ENCODE assay signal across 30 cellular contexts in the genomic region with DNA sequence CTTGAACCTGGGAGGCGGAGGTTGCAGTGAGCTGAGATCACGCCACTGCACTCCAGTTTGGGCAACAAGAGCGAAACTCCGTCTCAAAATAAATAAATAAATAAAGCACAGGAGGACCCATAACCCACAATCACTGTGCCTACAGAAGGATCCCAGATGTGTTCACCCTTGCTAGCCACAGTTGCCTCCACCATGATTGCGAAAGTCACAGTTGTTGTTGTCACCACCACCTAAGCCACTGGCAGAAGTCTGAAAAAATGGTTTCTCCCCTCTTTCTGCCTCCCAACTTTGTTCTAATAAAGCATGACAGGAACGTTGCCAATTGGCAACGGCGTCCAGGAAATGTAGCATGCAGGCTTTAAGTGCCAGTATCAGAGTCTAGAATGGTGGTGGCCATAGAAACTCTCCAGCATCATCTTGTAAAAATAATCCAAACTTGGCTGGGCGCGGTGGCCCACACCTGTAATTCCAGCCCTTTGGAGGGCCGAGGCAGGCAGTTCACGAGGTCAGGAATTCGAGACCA. TPM values are rescaled to one million over a fixed set of nuclear protein-coding genes. Genes with fewer than 3 reads are reported as not detected.
DNase-seq lines count a peak whose midpoint lies in the region; ATAC-seq and TF ChIP-seq lines count a peak whose summit lies in the region.
"Had no signal": no experiment of that assay in that cellular context is flagged by ENCODE, and none has a peak within 500 bp of the region (broad histone marks: within the 10 kb centered on the region; RNA-seq: fewer than 3 reads in every experiment).

No MANE protein-coding gene starts in this region.

- H3K4me1 ChIP-seq in gastrocnemius medialis = peaks cover 21 to 28% of the 10 kb centered on the region in 2 donors
- H3K4me1 ChIP-seq: breast epithelium had no signal

- H3K36me3 ChIP-seq in gastrocnemius medialis = no peaks in the 10 kb centered on the region
- H3K36me3 ChIP-seq: breast epithelium, esophagus muscularis mucosa had no signal

- H3K4me3 ChIP-seq in NB4 (ENCODE audit: low read depth, low read length) (no peak overlapping the region), gastrocnemius medialis (no peak overlapping the region)
- H3K4me3 ChIP-seq: breast epithelium, esophagus muscularis mucosa, psoas muscle, skin epidermis had no signal

- H3K36me3 Mint-ChIP-seq in CD4-positive, alpha-beta T cell (ENCODE audit: low read depth) = peaks cover 3% of the 10 kb centered on the region
- H3K36me3 Mint-ChIP-seq: type B pancreatic cell had no signal

- H3K4me3 Mint-ChIP-seq in CD4-positive, alpha-beta T cell = peak overlapping the region; percentile 60
- H3K4me3 Mint-ChIP-seq: activated T-cell treated with anti-CD3 and anti-CD28 coated beads, Interleukin-2, amount 50 U/mL, for 24 hours; type B pancreatic cell had no signal

- no peaks in the 10 kb centered on the region for H3K9me3 Mint-ChIP-seq in CD4-positive, alpha-beta T cell
- H3K9me3 Mint-ChIP-seq: activated T-cell treated with anti-CD3 and anti-CD28 coated beads, Interleukin-2, amount 50 U/mL, for 24 hours; IgD-negative memory B cell; type B pancreatic cell had no signal

- DNase-seq in NCI-H1092 treated with DMSO at 0.1 percent for 48 hours (lab: John Stamatoyannopoulos, UW) = peak; percentile 3
- DNase-seq in NCI-H1092 (lab: John Stamatoyannopoulos, UW) = no peak
- DNase-seq in CD4-positive, alpha-beta T cell = no peak
- peak; percentile 72 for DNase-seq in NB4 (ENCODE audit: low read depth)
- DNase-seq in dermis microvascular lymphatic vessel endothelial cell (ENCODE audit: low read depth in 2 of 2) = peak; percentile 38 to 50
- no peak for DNase-seq in gastrocnemius medialis
- no peak for DNase-seq in stimulated activated CD4-positive, alpha-beta T cell treated with anti-CD3 and anti-CD28 coated beads, Interleukin-2, amount 100 ng/mL, for 24 hours
- no peak for DNase-seq in epidermal melanocyte (ENCODE audit: insufficient read length, low spot score)
- DNase-seq: activated CD4-positive, CD25-positive, alpha-beta regulatory T cell treated with anti-CD3 and anti-CD28 coated beads, Interleukin-2, amount 50 U/mL, for 72 hours; activated naive CD4-positive, alpha-beta T cell; activated T-cell treated with anti-CD3 and anti-CD28 coated beads, Interleukin-2, amount 50 U/mL, for 24 hours; DMS153; effector memory CD4-positive, alpha-beta T cell; islet precursor cell; NCI-H1694 treated with DMSO at 0.1 percent for 48 hours; NCI-H345; NCI-H774; psoas muscle; SHP77 treated with DMSO at 0.1 percent for 48 hours had no signal

- intact Hi-C loops in CD4-positive, alpha-beta T cell (cut with DNase I, micrococcal nuclease) = loop anchor here in 1 of 2 experiments (5.0 kb wide), 1 partner anchor 277 kb away; a partner anchor contains a TSS
- intact Hi-C loops in gastrocnemius medialis (cut with DNase I; ENCODE audit: low total_unique reads) = loop anchor here (5.0 kb wide), 1 partner anchor 37 kb away; no protein-coding TSS in a partner anchor

- CTCF ChIA-PET in CD4-positive, alpha-beta T cell (lab: Charles Lee) = no interaction called here

- H3K27me3 Mint-ChIP-seq in CD4-positive, alpha-beta T cell = no peaks in the 10 kb centered on the region
- H3K27me3 Mint-ChIP-seq: activated T-cell treated with anti-CD3 and anti-CD28 coated beads, Interleukin-2, amount 50 U/mL, for 24 hours; type B pancreatic cell had no signal

- H3K27ac ChIP-seq in CD4-positive, alpha-beta T cell (ENCODE audit: low read depth, low read length) = no peak overlapping the region
- H3K27ac ChIP-seq in gastrocnemius medialis = no peak overlapping the region
- H3K27ac ChIP-seq: 22Rv1, breast epithelium, esophagus muscularis mucosa, psoas muscle, skin epidermis had no signal

- no peak for ATAC-seq in CD4-positive, alpha-beta T cell (ENCODE audit: poor library complexity)
- no peak for ATAC-seq in gastrocnemius medialis
- ATAC-seq: psoas muscle had no signal

- no peaks in the 10 kb centered on the region for H3K9me3 ChIP-seq in CD4-positive, alpha-beta T cell (ENCODE audit: control insufficient read depth, low read length)
- no peaks in the 10 kb centered on the region for H3K9me3 ChIP-seq in gastrocnemius medialis
- H3K9me3 ChIP-seq: breast epithelium, psoas muscle had no signal

- no peak overlapping the region for H3K27ac Mint-ChIP-seq in CD4-positive, alpha-beta T cell
- H3K27ac Mint-ChIP-seq: activated T-cell treated with anti-CD3 and anti-CD28 coated beads, Interleukin-2, amount 50 U/mL, for 24 hours; type B pancreatic cell had no signal

- TF ChIP-seq CTCF in CD4-positive, alpha-beta T cell (IDR thresholded peaks at IDR 0.05) = no peak
- TF ChIP-seq CTCF in NB4 (IDR thresholded peaks at IDR 0.05; ENCODE audit: low read depth, low read length) (no peak), gastrocnemius medialis (IDR thresholded peaks at IDR 0.05 in 4 of 5, conservative IDR thresholded peaks at IDR 0.05 in 1 of 5) (no peak)

- POLR2A ChIA-PET in CD4-positive, alpha-beta T cell (lab: Charles Lee) = no interaction called here

- in situ Hi-C loops in gastrocnemius medialis (cut with MboI; ENCODE audit: low sequenced_read_pairs in 4 of 4) = loop anchor here in 2 of 4 donors (25.0 kb wide), 1 partner anchor 1563 kb away; no protein-coding TSS in a partner anchor

- peaks cover 23% of the 10 kb centered on the region for H3K4me1 Mint-ChIP-seq in CD4-positive, alpha-beta T cell (ENCODE audit: low read depth)

- H3K27me3 ChIP-seq in CD4-positive, alpha-beta T cell (ENCODE audit: control insufficient read depth, insufficient read depth, low read length) = no peaks in the 10 kb centered on the region
- H3K27me3 ChIP-seq in gastrocnemius medialis = no peaks in the 10 kb centered on the region
- H3K27me3 ChIP-seq: breast epithelium, esophagus muscularis mucosa had no signal

- TF ChIP-seq POLR2A in NB4 (IDR thresholded peaks at IDR 0.05; ENCODE audit: extremely low read depth, insufficient read length) (no peak), gastrocnemius medialis (IDR thresholded peaks at IDR 0.05) (no peak)

RNA-seq across cellular contexts. Expression of a gene that starts 2.2 kb away (rescaled TPM):
- total RNA-seq in CD4-positive, alpha-beta T cell = 10 to 100 TPM; 24.6 to 26.5 TPM
- total RNA-seq in dermis microvascular lymphatic vessel endothelial cell = 5.8 and 10.7 TPM in 2 replicates
- total RNA-seq in gastrocnemius medialis = 10 to 100 TPM; 52.5 to 61.7 (median 59.7) TPM

RNA-seq across cellular contexts. Expression of a gene that starts 22.0 kb away (rescaled TPM):
- not detected for total RNA-seq in CD4-positive, alpha-beta T cell
- total RNA-seq in dermis microvascular lymphatic vessel endothelial cell = not detected in 2 replicates
- not detected for total RNA-seq in gastrocnemius medialis
- total RNA-seq: breast epithelium, esophagus muscularis mucosa, frontal cortex, lower leg skin, M059J, mononuclear cell, subcutaneous adipose tissue had no signal

RNA-seq across cellular contexts. Expression of a gene that starts 22.3 kb away (rescaled TPM):
- 1 to 10 TPM in 1 of 2 experiments, under 1 TPM in 1; 0.78 to 1.0 TPM for total RNA-seq in CD4-positive, alpha-beta T cell
- 1.5 and 1.8 TPM in 2 replicates for total RNA-seq in dermis microvascular lymphatic vessel endothelial cell
- 1 to 10 TPM; 4.1 to 7.1 (median 5.0) TPM for total RNA-seq in gastrocnemius medialis

Comparison
In these comparisons a context has a peak if more than half of its experiments do, and no peak if none do; other contexts are left out.
1. DNase-seq: peak in NCI-H1092 treated with DMSO at 0.1 percent for 48 hours (single experiment), NB4 (single experiment) and dermis microvascular lymphatic vessel endothelial cell (2 of 2); none in NCI-H1092 (single experiment), CD4-positive, alpha-beta T cell (0 of 10), gastrocnemius medialis (0 of 2), stimulated activated CD4-positive, alpha-beta T cell treated with anti-CD3 and anti-CD28 coated beads, Interleukin-2, amount 100 ng/mL, for 24 hours (0 of 2) and epidermal melanocyte (single experiment).